Comparison of ENCODE assay signal across 1 cellular context in the genomic region with DNA sequence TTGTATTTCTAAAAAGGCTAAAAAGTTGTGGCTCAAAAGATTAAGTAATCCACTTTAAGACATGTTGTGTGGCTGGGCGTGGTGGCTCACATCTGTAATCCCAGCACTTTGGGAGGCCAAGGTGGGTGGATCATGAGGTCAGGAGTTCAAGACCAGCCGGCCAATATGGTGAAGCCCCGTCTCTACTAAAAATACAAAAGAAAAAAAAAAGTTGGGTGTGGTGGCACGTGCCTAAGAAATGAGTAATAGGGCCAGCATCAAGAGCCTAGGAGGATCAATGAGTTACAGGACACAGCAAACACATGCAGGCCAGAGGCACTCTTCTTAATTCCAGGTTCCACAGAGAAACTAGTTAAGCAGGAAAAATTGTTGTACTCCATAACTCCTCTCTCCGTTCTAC.
TF ChIP-seq lines count a peak whose summit lies in the region.

No MANE protein-coding gene starts in this region.

TF ChIP-seq in SK-N-SH treated with all-trans-retinoic acid at 6 μM for 48 hours, 23 proteins besides CTCF, POLR2A, EP300 and RAD21 (continued from another document):
- TF ChIP-seq, protein P1, sequence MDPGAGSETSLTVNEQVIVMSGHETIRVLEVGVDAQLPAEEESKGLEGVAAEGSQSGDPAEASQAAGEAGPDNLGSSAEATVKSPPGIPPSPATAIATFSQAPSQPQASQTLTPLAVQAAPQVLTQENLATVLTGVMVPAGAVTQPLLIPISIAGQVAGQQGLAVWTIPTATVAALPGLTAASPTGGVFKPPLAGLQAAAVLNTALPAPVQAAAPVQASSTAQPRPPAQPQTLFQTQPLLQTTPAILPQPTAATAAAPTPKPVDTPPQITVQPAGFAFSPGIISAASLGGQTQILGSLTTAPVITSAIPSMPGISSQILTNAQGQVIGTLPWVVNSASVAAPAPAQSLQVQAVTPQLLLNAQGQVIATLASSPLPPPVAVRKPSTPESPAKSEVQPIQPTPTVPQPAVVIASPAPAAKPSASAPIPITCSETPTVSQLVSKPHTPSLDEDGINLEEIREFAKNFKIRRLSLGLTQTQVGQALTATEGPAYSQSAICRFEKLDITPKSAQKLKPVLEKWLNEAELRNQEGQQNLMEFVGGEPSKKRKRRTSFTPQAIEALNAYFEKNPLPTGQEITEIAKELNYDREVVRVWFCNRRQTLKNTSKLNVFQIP (CRISPR knock-in tag; IDR thresholded peaks at IDR 0.05; ENCODE audit: borderline replicate concordance, low read depth), result no peak
